12 cellular contexts compared by ENCODE assay signal in genomic region chr20:2755451-2756055, GRCh38. TPM values are rescaled to one million over a fixed set of nuclear protein-coding genes. Genes with fewer than 3 reads are reported as not detected.
DNase-seq lines count a peak whose midpoint lies in the region; ATAC-seq and TF ChIP-seq lines count a peak whose summit lies in the region.
"Had no signal": no experiment of that assay in that cellular context is flagged by ENCODE, and none has a peak within 500 bp of the region (broad histone marks: within the 10 kb centered on the region; RNA-seq: fewer than 3 reads in every experiment).

No MANE protein-coding gene starts in this region.

- no peak overlapping the region for H3K27ac ChIP-seq in osteoblast (ENCODE audit: low read depth, low read length)
- H3K27ac ChIP-seq: BLaER1 treated with 17β-estradiol and CSF1 and Interleukin-3, amounts not matched to agents 10 nM and 100 nM; GM23248 had no signal

- no peaks in the 10 kb centered on the region for H4K20me1 ChIP-seq in osteoblast (ENCODE audit: insufficient read depth, low read length)

- H3K9me3 ChIP-seq in osteoblast (ENCODE audit: low read depth, low read length), result no peaks in the 10 kb centered on the region
- H3K9me3 ChIP-seq: BLaER1 treated with 17β-estradiol and CSF1 and Interleukin-3, amounts not matched to agents 10 nM and 100 nM had no signal

- no peak overlapping the region for H3K4me2 ChIP-seq in osteoblast (ENCODE audit: insufficient read depth, low read length)
- H3K4me2 ChIP-seq: BLaER1 treated with 17β-estradiol and CSF1 and Interleukin-3, amounts not matched to agents 10 nM and 100 nM had no signal

- H2AFZ ChIP-seq in osteoblast (ENCODE audit: low read length), result no peak overlapping the region
- H2AFZ ChIP-seq: GM23248 had no signal

- H3K36me3 ChIP-seq in osteoblast (ENCODE audit: insufficient read depth, low read length), result no peaks in the 10 kb centered on the region
- H3K36me3 ChIP-seq: BLaER1 treated with 17β-estradiol and CSF1 and Interleukin-3, amounts not matched to agents 10 nM and 100 nM had no signal

- peak; percentile 48 for DNase-seq in activated CD8-positive, alpha-beta memory T cell treated with anti-CD3 and anti-CD28 coated beads, Interleukin-2, amount 50 U/mL, for 48 hours
- no peak for DNase-seq in activated CD8-positive, alpha-beta memory T cell treated with anti-CD3 and anti-CD28 coated beads, Interleukin-2, amount 10 ng/mL, durations not matched to agents 7 days and 5 days
- peak; percentile 13 for DNase-seq in NCI-H69 (lab: John Stamatoyannopoulos, UW)
- DNase-seq in osteoblast (ENCODE audit: insufficient read length, low spot score, missing footprints), result peak; percentile 73
- no peak for DNase-seq in T-helper 2 cell treated with Interferon-gamma antibody and Interleukin-4, amounts not matched to agents 5 μg/mL and 100 μg/mL, for 36 hours (ENCODE audit: low spot score)
- DNase-seq in T1000 (lab: John Stamatoyannopoulos, UW), result no peak
- DNase-seq: CD4-positive, CD25-positive, alpha-beta regulatory T cell; GF-D8; HFFc6 had no signal

- no peak for TF ChIP-seq CTCF in osteoblast (IDR thresholded peaks at IDR 0.05; ENCODE audit: extremely low read depth, low read depth, low read length)

- peaks cover 13% of the 10 kb centered on the region for H3K4me1 ChIP-seq in osteoblast (ENCODE audit: insufficient read depth, low read length)

- no peak overlapping the region for H3K4me3 ChIP-seq in osteoblast (ENCODE audit: insufficient read depth, low read length)
- H3K4me3 ChIP-seq: BLaER1 treated with 17β-estradiol and CSF1 and Interleukin-3, amounts not matched to agents 10 nM and 100 nM; GM23248 had no signal

- H3K4me3 Mint-ChIP-seq in activated CD8-positive, alpha-beta memory T cell treated with anti-CD3 and anti-CD28 coated beads, Interleukin-2, amount 10 ng/mL, durations not matched to agents 7 days and 5 days, result no peak overlapping the region
- H3K4me3 Mint-ChIP-seq in T-helper 2 cell treated with Interferon-gamma antibody and Interleukin-4, amounts not matched to agents 5 μg/mL and 100 μg/mL, for 36 hours, result no peak overlapping the region
- H3K4me3 Mint-ChIP-seq: HFFc6 had no signal

- H3K79me2 ChIP-seq in osteoblast (ENCODE audit: insufficient read depth, low read length), result no peaks in the 10 kb centered on the region

- peaks cover 55% of the 10 kb centered on the region for H3K27me3 Mint-ChIP-seq in activated CD8-positive, alpha-beta memory T cell treated with anti-CD3 and anti-CD28 coated beads, Interleukin-2, amount 10 ng/mL, durations not matched to agents 7 days and 5 days
- peaks cover 36% of the 10 kb centered on the region for H3K27me3 Mint-ChIP-seq in T-helper 2 cell treated with Interferon-gamma antibody and Interleukin-4, amounts not matched to agents 5 μg/mL and 100 μg/mL, for 36 hours (ENCODE audit: low read depth)

- H3K27me3 ChIP-seq in osteoblast (ENCODE audit: insufficient read depth, low read length), result peaks cover 58% of the 10 kb centered on the region

- CTCF ChIA-PET in activated CD8-positive, alpha-beta memory T cell treated with anti-CD3 and anti-CD28 coated beads, Interleukin-2, amount 10 ng/mL, durations not matched to agents 7 days and 5 days (lab: Charles Lee), result interaction anchor here (1.0 to 5.6 kb wide), 6 partner anchors 13 to 103 kb away, joined by 3 to 61 read pairs (median 4); no protein-coding TSS in a partner anchor

- peaks cover 16% of the 10 kb centered on the region for H3K4me1 Mint-ChIP-seq in activated CD8-positive, alpha-beta memory T cell treated with anti-CD3 and anti-CD28 coated beads, Interleukin-2, amount 10 ng/mL, durations not matched to agents 7 days and 5 days
- H3K4me1 Mint-ChIP-seq in T-helper 2 cell treated with Interferon-gamma antibody and Interleukin-4, amounts not matched to agents 5 μg/mL and 100 μg/mL, for 36 hours (ENCODE audit: low read depth), result peaks cover 14% of the 10 kb centered on the region

- H3K36me3 Mint-ChIP-seq in activated CD8-positive, alpha-beta memory T cell treated with anti-CD3 and anti-CD28 coated beads, Interleukin-2, amount 10 ng/mL, durations not matched to agents 7 days and 5 days, result no peaks in the 10 kb centered on the region
- H3K36me3 Mint-ChIP-seq in T-helper 2 cell treated with Interferon-gamma antibody and Interleukin-4, amounts not matched to agents 5 μg/mL and 100 μg/mL, for 36 hours (ENCODE audit: low read depth), result no peaks in the 10 kb centered on the region
- H3K36me3 Mint-ChIP-seq: CD4-positive, CD25-positive, alpha-beta regulatory T cell had no signal

- ATAC-seq in activated CD8-positive, alpha-beta memory T cell treated with anti-CD3 and anti-CD28 coated beads, Interleukin-2, amount 10 ng/mL, durations not matched to agents 7 days and 5 days, result no peak
- ATAC-seq in GM18511 (IDR thresholded peaks at IDR 0.05; ENCODE audit: unreplicated experiment), result no peak

- no peaks in the 10 kb centered on the region for H3K9me3 Mint-ChIP-seq in activated CD8-positive, alpha-beta memory T cell treated with anti-CD3 and anti-CD28 coated beads, Interleukin-2, amount 10 ng/mL, durations not matched to agents 7 days and 5 days (ENCODE audit: low read depth)
- H3K9me3 Mint-ChIP-seq in T-helper 2 cell treated with Interferon-gamma antibody and Interleukin-4, amounts not matched to agents 5 μg/mL and 100 μg/mL, for 36 hours, result no peaks in the 10 kb centered on the region
- H3K9me3 Mint-ChIP-seq: CD4-positive, CD25-positive, alpha-beta regulatory T cell; HFFc6 had no signal

- no peak overlapping the region for H3K27ac Mint-ChIP-seq in activated CD8-positive, alpha-beta memory T cell treated with anti-CD3 and anti-CD28 coated beads, Interleukin-2, amount 10 ng/mL, durations not matched to agents 7 days and 5 days
- H3K27ac Mint-ChIP-seq in T-helper 2 cell treated with Interferon-gamma antibody and Interleukin-4, amounts not matched to agents 5 μg/mL and 100 μg/mL, for 36 hours, result no peak overlapping the region
- H3K27ac Mint-ChIP-seq: HFFc6 had no signal

RNA-seq across cellular contexts. Expression of gene CPXM1, which starts 44.9 kb away (rescaled TPM):
- total RNA-seq in activated CD8-positive, alpha-beta memory T cell treated with anti-CD3 and anti-CD28 coated beads, Interleukin-2, amount 10 ng/mL, durations not matched to agents 7 days and 5 days, result under 1 TPM; 0.35 to 0.68 TPM
- under 0.01 and 0.88 TPM in 2 replicates for total RNA-seq in osteoblast
- total RNA-seq: GM23248 had no signal

RNA-seq across cellular contexts. Expression of gene C20orf141, which starts 59.2 kb away (rescaled TPM):
- not detected for total RNA-seq in activated CD8-positive, alpha-beta memory T cell treated with anti-CD3 and anti-CD28 coated beads, Interleukin-2, amount 10 ng/mL, durations not matched to agents 7 days and 5 days
- total RNA-seq in osteoblast, result 0.29 and 0.36 TPM in 2 replicates
- total RNA-seq: CD4-positive, CD25-positive, alpha-beta regulatory T cell; GM23248; HFFc6 had no signal

Comparison
In these comparisons a context has a peak if more than half of its experiments do, and no peak if none do; other contexts are left out.
1. DNase-seq: peak in activated CD8-positive, alpha-beta memory T cell treated with anti-CD3 and anti-CD28 coated beads, Interleukin-2, amount 50 U/mL, for 48 hours (single experiment), NCI-H69 (single experiment) and osteoblast (single experiment); none in activated CD8-positive, alpha-beta memory T cell treated with anti-CD3 and anti-CD28 coated beads, Interleukin-2, amount 10 ng/mL, durations not matched to agents 7 days and 5 days (single experiment), T-helper 2 cell treated with Interferon-gamma antibody and Interleukin-4, amounts not matched to agents 5 μg/mL and 100 μg/mL, for 36 hours (single experiment) and T1000 (single experiment).